ENCODE assay signal across 24 cellular contexts in the genomic region with DNA sequence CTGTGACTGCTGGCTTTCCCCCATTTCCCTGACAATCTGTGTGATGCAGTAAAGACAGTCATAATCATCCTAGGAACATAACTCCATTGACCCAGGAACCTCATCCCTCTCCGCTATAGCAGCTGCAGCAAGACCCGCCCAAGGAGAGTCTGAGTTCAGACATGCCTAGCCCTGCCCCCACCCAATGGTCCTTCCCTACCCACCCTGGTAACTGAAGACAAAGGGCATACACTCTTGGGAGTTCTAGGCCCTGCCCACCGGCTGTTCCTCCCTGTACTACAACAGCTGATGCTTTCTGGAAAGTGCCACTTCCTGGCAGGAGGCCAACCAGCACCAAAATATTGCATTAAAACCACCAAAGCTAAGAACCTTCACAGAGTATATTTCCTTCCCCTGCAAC.
DNase-seq lines count a peak whose midpoint lies in the region; ATAC-seq, FAIRE-seq and TF ChIP-seq lines count a peak whose summit lies in the region.
"Had no signal": no experiment of that assay in that cellular context is flagged by ENCODE, and none has a peak within 500 bp of the region (broad histone marks: within the 10 kb centered on the region; RNA-seq: fewer than 3 reads in every experiment).

No MANE protein-coding gene starts in this region.

- TF ChIP-seq EP300 in HepG2 (IDR thresholded peaks at IDR 0.05; ENCODE audit: low read depth in 2 of 2, low read length in 2 of 2) (no peak), HepG2 (CRISPR knock-in tag; IDR thresholded peaks at IDR 0.05; ENCODE audit: borderline replicate concordance) (no peak)

- H3K9me3 ChIP-seq in DND-41 (ENCODE audit: insufficient read depth, low read length, severe bottlenecking) (peaks cover 2% of the 10 kb centered on the region), SJCRH30 (replicated peaks) (no peaks in the 10 kb centered on the region), neuronal stem cell (replicated peaks in 1 of 2; ENCODE audit: control insufficient read depth in 2 of 2, insufficient read depth in 1 of 2, low read depth in 1 of 2, low read length in 2 of 2) (no peaks in the 10 kb centered on the region), hepatocyte (ENCODE audit: low read depth) (no peaks in the 10 kb centered on the region), HepG2 (ENCODE audit: low read length) (no peaks in the 10 kb centered on the region)
- H3K9me3 ChIP-seq: A549 had no signal

- H2BK15ac ChIP-seq in neuronal stem cell (ENCODE audit: low read length), result no peak overlapping the region

- no peaks in the 10 kb centered on the region for H3K9me2 ChIP-seq in hepatocyte (replicated peaks; ENCODE audit: insufficient read depth)

- no peak overlapping the region for H3K4ac ChIP-seq in neuronal stem cell (ENCODE audit: low read length)

- TF ChIP-seq CTCF in DND-41 (IDR thresholded peaks at IDR 0.05; ENCODE audit: borderline replicate concordance, extremely low read depth, low read length, poor library complexity, severe bottlenecking), result no peak
- TF ChIP-seq CTCF in hepatocyte (IDR thresholded peaks at IDR 0.05; ENCODE audit: poor library complexity), result no peak
- no peak for TF ChIP-seq CTCF in HepG2 (CRISPR knock-in tag; IDR thresholded peaks at IDR 0.05)

- H2AFZ ChIP-seq in DND-41 (ENCODE audit: low read depth, low read length) (no peak overlapping the region), neuronal stem cell (ENCODE audit: low read length) (peak overlapping the region; percentile 40), hepatocyte (no peak overlapping the region), HepG2 (ENCODE audit: low read length) (no peak overlapping the region)

- H2BK5ac ChIP-seq in neuronal stem cell (ENCODE audit: low read length), result no peak overlapping the region

- ATAC-seq in DND-41 (ENCODE audit: insufficient read depth, low read depth) (peak; percentile 45; the same call in 2 of the 3 replicates), HepG2 (no peak)
- ATAC-seq: A549, GM12878, HCT116 had no signal

- POLR2A ChIA-PET in HepG2 (lab: Yijun Ruan, JAX), result no interaction called here

- no peak overlapping the region for H3K23ac ChIP-seq in neuronal stem cell (ENCODE audit: low read depth, low read length, poor library complexity)

- H2AK5ac ChIP-seq in neuronal stem cell (ENCODE audit: low read depth, low read length), result no peak overlapping the region

- no peak for FAIRE-seq in HepG2 (lab: Jason Lieb, UNC)
- FAIRE-seq: A549, GM12878 had no signal

- TF ChIP-seq RAD21 in HepG2 (CRISPR knock-in tag; IDR thresholded peaks at IDR 0.05), result no peak

- no peak overlapping the region for H3K4me2 ChIP-seq in DND-41 (ENCODE audit: insufficient read depth, low read length)
- H3K4me2 ChIP-seq in neuronal stem cell (ENCODE audit: insufficient read depth, low read length, poor library complexity, severe bottlenecking), result no peak overlapping the region
- H3K4me2 ChIP-seq in hepatocyte, result no peak overlapping the region
- no peak overlapping the region for H3K4me2 ChIP-seq in HepG2 (ENCODE audit: low read depth, low read length)
- H3K4me2 ChIP-seq: A549 had no signal

- H3K79me2 ChIP-seq in DND-41 (ENCODE audit: insufficient read depth, low read length), result no peaks in the 10 kb centered on the region
- no peaks in the 10 kb centered on the region for H3K79me2 ChIP-seq in hepatocyte
- H3K79me2 ChIP-seq in HepG2 (ENCODE audit: insufficient read depth, low read length), result no peaks in the 10 kb centered on the region

- TF ChIP-seq POLR2A in HepG2 (IDR thresholded peaks at IDR 0.05; ENCODE audit: insufficient read depth in 1 of 2, low read depth in 2 of 2, low read length in 2 of 2), result no peak

- H3K4me1 ChIP-seq in DND-41 (ENCODE audit: insufficient read depth, low read length) (no peaks in the 10 kb centered on the region), SJCRH30 (no peaks in the 10 kb centered on the region), neuronal stem cell (ENCODE audit: control insufficient read depth in 2 of 2, insufficient read depth in 1 of 2, low read depth in 1 of 2, low read length in 2 of 2) (no peaks in the 10 kb centered on the region), hepatocyte (ENCODE audit: insufficient read depth) (no peaks in the 10 kb centered on the region), HepG2 (ENCODE audit: insufficient read depth, low read length) (no peaks in the 10 kb centered on the region)
- H3K4me1 ChIP-seq: A549 had no signal

- no TSS peak for BruUV-seq in HepG2 (replicated peaks; lab: Mats Ljungman, UMichigan)

- H3K36me3 ChIP-seq in DND-41 (ENCODE audit: insufficient read depth, low read length) (no peaks in the 10 kb centered on the region), SJCRH30 (no peaks in the 10 kb centered on the region), neuronal stem cell (replicated peaks in 1 of 2; ENCODE audit: control insufficient read depth in 2 of 2, insufficient read depth in 2 of 2, low read length in 2 of 2) (no peaks in the 10 kb centered on the region), hepatocyte (replicated peaks; ENCODE audit: insufficient read depth, low read depth) (no peaks in the 10 kb centered on the region), HepG2 (replicated peaks in 1 of 2; ENCODE audit: control insufficient read depth in 1 of 2, insufficient read depth in 2 of 2, low read length in 2 of 2) (no peaks in the 10 kb centered on the region)

- no peaks in the 10 kb centered on the region for H3K79me1 ChIP-seq in neuronal stem cell (ENCODE audit: low read depth, low read length)

- WGBS in neuronal stem cell (ENCODE audit: extremely low coverage in 2 of 2, insufficient read length in 2 of 2, insufficient replicate concordance in 1 of 2), 2 donors, result no CpG with 5 or more reads among the region's 3 CpGs
- WGBS in hepatocyte (ENCODE audit: low lambda C conversion rate, missing lambda C conversion rate), result 100% methylated on average over 3 of the region's 3 CpGs
- WGBS in HepG2 (ENCODE audit: low lambda C conversion rate), result 80% methylated on average over 1 of the region's 3 CpGs

- H2BK120ac ChIP-seq in neuronal stem cell (ENCODE audit: low read depth, low read length), result no peak overlapping the region

- no peaks in the 10 kb centered on the region for H3K27me3 ChIP-seq in DND-41 (ENCODE audit: insufficient read depth, low read length, poor library complexity)
- H3K27me3 ChIP-seq in SJCRH30, result no peaks in the 10 kb centered on the region
- H3K27me3 ChIP-seq in neuronal stem cell (ENCODE audit: control insufficient read depth in 3 of 3, insufficient read depth in 3 of 3, low read depth in 1 of 3, low read length in 3 of 3), result no peaks in the 10 kb centered on the region
- H3K27me3 ChIP-seq in hepatocyte, result no peaks in the 10 kb centered on the region
- H3K27me3 ChIP-seq in HepG2 (ENCODE audit: control insufficient read depth in 1 of 2, insufficient read depth in 2 of 2, low read length in 2 of 2), result no peaks in the 10 kb centered on the region; a peak in 1 of 5 replicates

- H4K91ac ChIP-seq in neuronal stem cell (ENCODE audit: low read depth, low read length, poor library complexity), result no peak overlapping the region

- H3K27ac ChIP-seq in DND-41 (ENCODE audit: low read length), result no peak overlapping the region
- no peak overlapping the region for H3K27ac ChIP-seq in SJCRH30
- H3K27ac ChIP-seq in neuronal stem cell (replicated peaks; ENCODE audit: low read length), result no peak overlapping the region
- no peak overlapping the region for H3K27ac ChIP-seq in hepatocyte
- no peak overlapping the region for H3K27ac ChIP-seq in HepG2 (ENCODE audit: extremely low read length, insufficient read depth, low read length)
- H3K27ac ChIP-seq: 22Rv1, A549, HL-60 had no signal

- DNase-seq in DMS 273 (lab: John Stamatoyannopoulos, UW; ENCODE audit: unreplicated experiment) (peak; percentile 33), DMS 273 treated with DMSO at 0.1 percent for 48 hours (lab: John Stamatoyannopoulos, UW) (no peak), DND-41 (peak; percentile 32), SJCRH30 (peak; percentile 52 to 64), neuronal stem cell (ENCODE audit: low spot score) (no peak), mesenteric fat pad (ENCODE audit: low spot score) (no peak), hepatocyte (ENCODE audit: low spot score) (no peak), HepG2 (ENCODE audit: low spot score) (no peak)
- DNase-seq: AML-193; C1 segment of cervical spinal cord; CD4-positive, CD25-positive, alpha-beta regulatory T cell; CD8-positive, alpha-beta memory T cell; COR-L47; DMS79 treated with DMSO at 0.1 percent for 48 hours; EL; GOT3; H7; HFFc6; IMR-90 had no signal

- no peak overlapping the region for H3K14ac ChIP-seq in neuronal stem cell (ENCODE audit: low read length)

- in situ Hi-C loops in HepG2 (cut with HindIII; ENCODE audit: extremely low pct_ligation_motif_present, low pct_unique_long_range_greater_than_20kb), result no loop called here

- H4K20me1 ChIP-seq in DND-41 (ENCODE audit: insufficient read depth, low read length) (no peaks in the 10 kb centered on the region), hepatocyte (ENCODE audit: insufficient read depth, poor library complexity, severe bottlenecking) (no peaks in the 10 kb centered on the region), HepG2 (ENCODE audit: insufficient read depth, low read length) (no peaks in the 10 kb centered on the region)

- intact Hi-C loops in HepG2 (cut with micrococcal nuclease; ENCODE audit: unreplicated experiment), result no loop called here

- CTCF ChIA-PET in HepG2 (lab: Yijun Ruan, JAX; ENCODE audit: low intra/inter-chr PET ratio, low total read pairs), result no interaction called here

- no peak overlapping the region for H2BK12ac ChIP-seq in neuronal stem cell (ENCODE audit: low read length)

- H4K8ac ChIP-seq in neuronal stem cell (ENCODE audit: low read depth, low read length), result peak overlapping the region; percentile 98

- H3K9ac ChIP-seq in DND-41 (ENCODE audit: low read depth, low read length) (no peak overlapping the region), neuronal stem cell (ENCODE audit: low read depth, low read length, poor library complexity) (no peak overlapping the region), HepG2 (ENCODE audit: insufficient read depth, low read depth, low read length) (no peak overlapping the region)

- H3K4me3 ChIP-seq in DND-41 (ENCODE audit: low read depth in 1 of 2, low read length in 2 of 2) (no peak overlapping the region), SJCRH30 (no peak overlapping the region), neuronal stem cell (ENCODE audit: low read length in 2 of 2) (no peak overlapping the region), hepatocyte (no peak overlapping the region), HepG2 (replicated peaks in 1 of 3; ENCODE audit: insufficient read depth in 1 of 3, low read depth in 2 of 3, low read length in 3 of 3) (no peak overlapping the region)
- H3K4me3 ChIP-seq: A549, GM12878 had no signal

- H3K18ac ChIP-seq in neuronal stem cell (ENCODE audit: low read length), result no peak overlapping the region

TF ChIP-seq in HepG2, 621 proteins besides CTCF, POLR2A, EP300 and RAD21 (continues in another document):
- no peak for TF ChIP-seq EED (CRISPR knock-in tag; IDR thresholded peaks at IDR 0.05)
- TF ChIP-seq SRY (CRISPR knock-in tag; IDR thresholded peaks at IDR 0.05), result no peak
- no peak for TF ChIP-seq FOXC1 (CRISPR knock-in tag; IDR thresholded peaks at IDR 0.05; ENCODE audit: borderline replicate concordance)
- no peak for TF ChIP-seq ZNF143 (CRISPR knock-in tag; IDR thresholded peaks at IDR 0.05)
- TF ChIP-seq ZNF549 (CRISPR knock-in tag; IDR thresholded peaks at IDR 0.05), result no peak

Comparison
In these comparisons a context has a peak if more than half of its experiments do, and no peak if none do; other contexts are left out.
1. DNase-seq: peak in DMS 273 (single experiment), DND-41 (single experiment) and SJCRH30 (2 of 2); none in DMS 273 treated with DMSO at 0.1 percent for 48 hours (single experiment), neuronal stem cell (single experiment), mesenteric fat pad (single experiment), hepatocyte (single experiment) and HepG2 (single experiment).